ENCODE assay signal across 8 cellular contexts in genomic region chr1:42958488-42959317, GRCh38. TPM values are rescaled to one million over a fixed set of nuclear protein-coding genes. Genes with fewer than 3 reads are reported as not detected.
DNase-seq lines count a peak whose midpoint lies in the region; ATAC-seq, FAIRE-seq and TF ChIP-seq lines count a peak whose summit lies in the region.

Gene SLC2A1 (minus strand): TSS chr1:42958868. CDS start chr1:42958651, 217 bp downstream.

- intact Hi-C loops in left ventricle myocardium inferior (cut with micrococcal nuclease): no loop called here
- intact Hi-C loops in prostate gland (cut with DNase I): loop anchor here (2.0 kb wide), 1 partner anchor 34 kb away; no protein-coding TSS in a partner anchor

- FAIRE-seq in GM12891 (lab: Jason Lieb, UNC): peak; percentile 88

- TF ChIP-seq CTCF in left ventricle myocardium inferior (IDR thresholded peaks at IDR 0.05; ENCODE audit: borderline replicate concordance) (no peak), prostate gland (IDR thresholded peaks at IDR 0.05) (peak in 2 of 4 experiments; percentile 6 to 11)

- H3K4me3 ChIP-seq in left ventricle myocardium inferior (peak within 1 kb of the TSS; percentile 79), prostate gland (peak within 1 kb of the TSS; percentile 80 to 87)

- H3K9me3 ChIP-seq in left ventricle myocardium inferior (replicated peaks): no peaks in the 10 kb centered on the region
- no peaks in the 10 kb centered on the region for H3K9me3 ChIP-seq in prostate gland

- TF ChIP-seq POLR2A in GM12891 (IDR thresholded peaks at IDR 0.05; ENCODE audit: low read depth, low read length) (peak; percentile 96), prostate gland (IDR thresholded peaks at IDR 0.05) (peak; percentile 99)

- ATAC-seq in HG02840 (IDR thresholded peaks at IDR 0.05; ENCODE audit: low FRiP score, unreplicated experiment): peak; percentile 88

- no peaks in the 10 kb centered on the region for H3K36me3 ChIP-seq in left ventricle myocardium inferior
- H3K36me3 ChIP-seq in prostate gland: no peaks in the 10 kb centered on the region

- peak; percentile 95 for DNase-seq in GM12891 (ENCODE audit: insufficient read length, low spot score)
- peak; percentile 85 for DNase-seq in NCI-H1436 (lab: John Stamatoyannopoulos, UW)
- peak; percentile 92 to 96 (median 93) for DNase-seq in T-helper 1 cell
- DNase-seq in amniotic epithelial cell (ENCODE audit: low read depth): peak; percentile 87
- peak; percentile 91 for DNase-seq in left ventricle myocardium inferior
- DNase-seq in prostate gland (ENCODE audit: low spot score): peak; percentile 95
- peak; percentile 97 for DNase-seq in ureter (ENCODE audit: low spot score)

- H3K27me3 ChIP-seq in left ventricle myocardium inferior (ENCODE audit: low read depth) (peaks cover 7% of the 10 kb centered on the region), prostate gland (replicated peaks; ENCODE audit: insufficient read depth) (no peaks in the 10 kb centered on the region)

- H3K27ac ChIP-seq in left ventricle myocardium inferior (replicated peaks): peak within 1 kb of the TSS; percentile 93
- peak within 1 kb of the TSS; percentile 86 to 93 for H3K27ac ChIP-seq in prostate gland

- under 1% methylated on average over 64 of the region's 87 CpGs for WGBS in prostate gland

- peaks cover 44% of the 10 kb centered on the region for H3K4me1 ChIP-seq in left ventricle myocardium inferior
- H3K4me1 ChIP-seq in prostate gland (replicated peaks): peaks cover 2% of the 10 kb centered on the region

TF ChIP-seq in GM12891, 5 proteins besides CTCF, POLR2A, EP300 and RAD21:
- peak; percentile 90 for TF ChIP-seq TAF1 (IDR thresholded peaks at IDR 0.05; ENCODE audit: low read depth, low read length)
- no peak for TF ChIP-seq SPI1 (IDR thresholded peaks at IDR 0.05; ENCODE audit: low read depth, low read length)
- TF ChIP-seq PAX5 (IDR thresholded peaks at IDR 0.05; ENCODE audit: insufficient read depth, low read length, severe bottlenecking): no peak
- TF ChIP-seq POLR2AphosphoS5 (IDR thresholded peaks at IDR 0.05; ENCODE audit: low read depth, low read length): peak; percentile 93
- TF ChIP-seq POU2F2 (IDR thresholded peaks at IDR 0.05; ENCODE audit: low read depth, low read length): no peak

RNA-seq across cellular contexts. Expression of gene SLC2A1, which starts in this region (rescaled TPM):
- polyA plus RNA-seq in GM12891 (2012; ENCODE audit: low read depth, missing spikeins): 33.9 TPM
- total RNA-seq in left ventricle myocardium inferior: 54.9 TPM
- total RNA-seq in prostate gland: 100 to 1,000 TPM in 1 of 2 donors, 10 to 100 TPM in 1; 83.9 to 159 TPM
- 246 TPM for total RNA-seq in ureter

Comparison
In these comparisons a context has a peak if more than half of its experiments do, and no peak if none do; other contexts are left out.
1. Peak in every context shown above with its lines: DNase-seq, ATAC-seq, H3K4me3 ChIP-seq and H3K27ac ChIP-seq.